ENCODE assay signal across 24 cellular contexts in genomic region chrX:68837119-68837518, GRCh38. TPM values are rescaled to one million over a fixed set of nuclear protein-coding genes. Genes with fewer than 3 reads are reported as not detected.
A peak's percentile ranks its signal among the peaks of the same experiment; 100 is the strongest.
DNase-seq lines count a peak whose midpoint lies in the region; ATAC-seq and TF ChIP-seq lines count a peak whose summit lies in the region.
"Had no signal": no experiment of that assay in that cellular context is flagged by ENCODE, and none has a peak within 500 bp of the region (broad histone marks: within the 10 kb centered on the region; RNA-seq: fewer than 3 reads in every experiment).

No MANE protein-coding gene starts in this region.

- CTCF ChIA-PET in activated CD8-positive, alpha-beta memory T cell treated with anti-CD3 and anti-CD28 coated beads, Interleukin-2, amount 10 ng/mL, durations not matched to agents 7 days and 5 days (lab: Charles Lee): interaction anchor here (0.9 kb wide), 1 partner anchor 8 kb away, joined by 3 read pairs; the partner anchor contains the start of gene EFNB1

- WGBS in aorta, 2 donors: 58 to 71% methylated on average over 3 of the region's 3 CpGs

- H3K27me3 Mint-ChIP-seq in activated CD8-positive, alpha-beta memory T cell treated with anti-CD3 and anti-CD28 coated beads, Interleukin-2, amount 10 ng/mL, durations not matched to agents 7 days and 5 days: no peaks in the 10 kb centered on the region
- H3K27me3 Mint-ChIP-seq in brain (peaks cover 3% of the 10 kb centered on the region), memory B cell (no peaks in the 10 kb centered on the region)

- H3K36me3 ChIP-seq in aorta (ENCODE audit: control insufficient read depth in 1 of 2, insufficient read depth in 2 of 2, low read length in 1 of 2): peaks cover 0 to 2% of the 10 kb centered on the region in 2 donors

- H3K9me3 ChIP-seq in aorta (ENCODE audit: control insufficient read depth, low read length): no peaks in the 10 kb centered on the region

- TF ChIP-seq CTCF in brain (conservative IDR thresholded peaks at IDR 0.05): no peak

- H3K36me3 Mint-ChIP-seq in activated CD8-positive, alpha-beta memory T cell treated with anti-CD3 and anti-CD28 coated beads, Interleukin-2, amount 10 ng/mL, durations not matched to agents 7 days and 5 days: no peaks in the 10 kb centered on the region
- H3K36me3 Mint-ChIP-seq in brain (peaks cover 46% of the 10 kb centered on the region), memory B cell (peaks cover 3% of the 10 kb centered on the region)
- H3K36me3 Mint-ChIP-seq in stimulated activated effector memory CD8-positive, alpha-beta T cell treated with anti-CD3 and anti-CD28 coated beads, Interleukin-12 subunit alpha, Interleukin-12 subunit beta, amount 100 ng/mL, for 72 hours: peaks cover 3% of the 10 kb centered on the region

- no peak overlapping the region for H3K27ac Mint-ChIP-seq in activated CD8-positive, alpha-beta memory T cell treated with anti-CD3 and anti-CD28 coated beads, Interleukin-2, amount 10 ng/mL, durations not matched to agents 7 days and 5 days
- H3K27ac Mint-ChIP-seq in brain (peak overlapping the region in 4 of 5 experiments; percentile 19 to 75 (median 30)), memory B cell (peak overlapping the region; percentile 79)
- H3K27ac Mint-ChIP-seq in stimulated activated effector memory CD8-positive, alpha-beta T cell treated with anti-CD3 and anti-CD28 coated beads, Interleukin-12 subunit alpha, Interleukin-12 subunit beta, amount 100 ng/mL, for 72 hours: peak overlapping the region; percentile 64
- H3K27ac Mint-ChIP-seq: CD8-positive, alpha-beta memory T cell; HFFc6 had no signal

- no peak overlapping the region for H3K27ac ChIP-seq in aorta (ENCODE audit: low read depth in 1 of 2, low read length in 2 of 2)
- H3K27ac ChIP-seq: 22Rv1, C4-2B had no signal

- no peaks in the 10 kb centered on the region for H3K4me1 ChIP-seq in aorta (ENCODE audit: control insufficient read depth in 1 of 2, insufficient read depth in 2 of 2, low read length in 2 of 2)

- H3K4me1 Mint-ChIP-seq in activated CD8-positive, alpha-beta memory T cell treated with anti-CD3 and anti-CD28 coated beads, Interleukin-2, amount 10 ng/mL, durations not matched to agents 7 days and 5 days: peaks cover 2% of the 10 kb centered on the region
- H3K4me1 Mint-ChIP-seq in brain (peaks cover 97% of the 10 kb centered on the region), memory B cell (peaks cover 6% of the 10 kb centered on the region)
- peaks cover 11% of the 10 kb centered on the region for H3K4me1 Mint-ChIP-seq in stimulated activated effector memory CD8-positive, alpha-beta T cell treated with anti-CD3 and anti-CD28 coated beads, Interleukin-12 subunit alpha, Interleukin-12 subunit beta, amount 100 ng/mL, for 72 hours

- H3K4me3 Mint-ChIP-seq in activated CD8-positive, alpha-beta memory T cell treated with anti-CD3 and anti-CD28 coated beads, Interleukin-2, amount 10 ng/mL, durations not matched to agents 7 days and 5 days: no peak overlapping the region
- H3K4me3 Mint-ChIP-seq in brain: peak overlapping the region; percentile 36 to 66 (median 62)
- H3K4me3 Mint-ChIP-seq in memory B cell: no peak overlapping the region
- H3K4me3 Mint-ChIP-seq in stimulated activated effector memory CD8-positive, alpha-beta T cell treated with anti-CD3 and anti-CD28 coated beads, Interleukin-12 subunit alpha, Interleukin-12 subunit beta, amount 100 ng/mL, for 72 hours: no peak overlapping the region
- H3K4me3 Mint-ChIP-seq: HFFc6 had no signal

- intact Hi-C loops in aorta (cut with DNase I): loop anchor here (10.0 kb wide), 2 partner anchors 98 to 158 kb away; no protein-coding TSS in a partner anchor

- no peaks in the 10 kb centered on the region for H3K9me3 Mint-ChIP-seq in activated CD8-positive, alpha-beta memory T cell treated with anti-CD3 and anti-CD28 coated beads, Interleukin-2, amount 10 ng/mL, durations not matched to agents 7 days and 5 days (ENCODE audit: low read depth)
- peaks cover 0 to under 1% (median 0%) of the 10 kb centered on the region in 5 experiments for H3K9me3 Mint-ChIP-seq in brain
- no peaks in the 10 kb centered on the region for H3K9me3 Mint-ChIP-seq in memory B cell
- H3K9me3 Mint-ChIP-seq in stimulated activated effector memory CD8-positive, alpha-beta T cell treated with anti-CD3 and anti-CD28 coated beads, Interleukin-12 subunit alpha, Interleukin-12 subunit beta, amount 100 ng/mL, for 72 hours: no peaks in the 10 kb centered on the region
- H3K9me3 Mint-ChIP-seq: CD8-positive, alpha-beta memory T cell; HFFc6 had no signal

- H3K27me3 ChIP-seq in aorta (ENCODE audit: control insufficient read depth in 1 of 2, insufficient read depth in 2 of 2, low read length in 1 of 2): no peaks in the 10 kb centered on the region

- no peak overlapping the region for H3K4me3 ChIP-seq in aorta (ENCODE audit: low read length in 2 of 2)

- peak; percentile 11 for DNase-seq in activated CD8-positive, alpha-beta memory T cell treated with anti-CD3 and anti-CD28 coated beads for 24 hours
- no peak for DNase-seq in activated CD8-positive, alpha-beta memory T cell treated with anti-CD3 and anti-CD28 coated beads, Interleukin-2, amount 10 ng/mL, durations not matched to agents 7 days and 5 days
- no peak for DNase-seq in memory B cell (ENCODE audit: low spot score in 2 of 2)
- DNase-seq in stimulated activated effector memory CD8-positive, alpha-beta T cell treated with anti-CD3 and anti-CD28 coated beads, Interleukin-12 subunit alpha, Interleukin-12 subunit beta, amount 100 ng/mL, for 72 hours (ENCODE audit: low spot score in 2 of 2): no peak
- no peak for DNase-seq in COLO829 (ENCODE audit: low spot score)
- DNase-seq in aorta: no peak
- DNase-seq: ACHN; CD8-positive, alpha-beta memory T cell; DMS53; GDM1; H7; HFFc6; MM.1S; NCI-H1048; NCI-H1417 treated with DMSO at 0.1 percent for 48 hours; NCI-H187; NCI-H446; NCI-H526 treated with DMSO at 0.1 percent for 48 hours; OCI-M1; Right ventricle myocardium superior had no signal

- no peak for ATAC-seq in activated CD8-positive, alpha-beta memory T cell treated with anti-CD3 and anti-CD28 coated beads, Interleukin-2, amount 10 ng/mL, durations not matched to agents 7 days and 5 days
- ATAC-seq in memory B cell (ENCODE audit: low read depth) (no peak), aorta (ENCODE audit: low FRiP score) (no peak), HG03196 (IDR thresholded peaks at IDR 0.05; ENCODE audit: unreplicated experiment) (no peak)
- ATAC-seq in stimulated activated effector memory CD8-positive, alpha-beta T cell treated with anti-CD3 and anti-CD28 coated beads, Interleukin-12 subunit alpha, Interleukin-12 subunit beta, amount 100 ng/mL, for 72 hours: no peak

RNA-seq across cellular contexts. Expression of gene EFNB1, which starts 8.3 kb away (rescaled TPM):
- 1 to 10 TPM; 4.2 to 4.3 TPM for total RNA-seq in activated CD8-positive, alpha-beta memory T cell treated with anti-CD3 and anti-CD28 coated beads, Interleukin-2, amount 10 ng/mL, durations not matched to agents 7 days and 5 days
- polyA plus RNA-seq in brain (ENCODE audit: insufficient read depth, low read depth, low replicate concordance) (21.3 TPM), aorta (1 to 10 TPM; 3.6 to 5.6 TPM)
- 10 to 100 TPM; 17.0 to 24.0 TPM for total RNA-seq in aorta

Comparison
In these comparisons a context has a peak if more than half of its experiments do, and no peak if none do; other contexts are left out.
1. H3K4me3 Mint-ChIP-seq: peak in brain (5 of 5); none in activated CD8-positive, alpha-beta memory T cell treated with anti-CD3 and anti-CD28 coated beads, Interleukin-2, amount 10 ng/mL, durations not matched to agents 7 days and 5 days (single experiment), memory B cell (single experiment) and stimulated activated effector memory CD8-positive, alpha-beta T cell treated with anti-CD3 and anti-CD28 coated beads, Interleukin-12 subunit alpha, Interleukin-12 subunit beta, amount 100 ng/mL, for 72 hours (single experiment).